ENCODE assay signal across 1 cellular context in genomic region chr2:69642709-69643601, GRCh38.
TF ChIP-seq lines count a peak whose summit lies in the region.

No MANE protein-coding gene starts in this region.

TF ChIP-seq in A549, 52 proteins besides CTCF, POLR2A, EP300 and RAD21 (continued from another document):
- TF ChIP-seq PHF8 (IDR thresholded peaks at IDR 0.05; ENCODE audit: borderline replicate concordance, low read depth) (peak; percentile 75), HDAC2 (IDR thresholded peaks at IDR 0.05) (no peak), CBX8 (IDR thresholded peaks at IDR 0.05) (no peak), KDM1A (IDR thresholded peaks at IDR 0.05; ENCODE audit: low read depth) (0 out of 2 replicates have a peak, but pooled peaks have one; percentile 13), ELK1 (IDR thresholded peaks at IDR 0.05; ENCODE audit: low read depth, low read length) (no peak), FOSL2 (IDR thresholded peaks at IDR 0.05) (0 out of 2 replicates have a peak, but pooled peaks have one; percentile 54), FOSL2 (CRISPR knock-in tag; IDR thresholded peaks at IDR 0.05) (peak; percentile 65), HOXB13 (CRISPR knock-in tag; IDR thresholded peaks at IDR 0.05; ENCODE audit: low read depth) (no peak), CHD2 (IDR thresholded peaks at IDR 0.05; ENCODE audit: low read length, partially characterized antibody) (peak; percentile 3), CHD4 (IDR thresholded peaks at IDR 0.05; ENCODE audit: borderline replicate concordance) (no peak), CEBPB (IDR thresholded peaks at IDR 0.05) (no peak), ZNF302 (CRISPR knock-in tag; IDR thresholded peaks at IDR 0.05) (no peak), MAZ (IDR thresholded peaks at IDR 0.05; ENCODE audit: borderline replicate concordance, low read depth, low read length) (no peak), ZSCAN20 (CRISPR knock-in tag; IDR thresholded peaks at IDR 0.05) (no peak), BCL3 (IDR thresholded peaks at IDR 0.05) (no peak), NR3C1 (IDR thresholded peaks at IDR 0.05) (no peak), RNF2 (IDR thresholded peaks at IDR 0.05; ENCODE audit: borderline replicate concordance, low read depth) (no peak), HEYL (CRISPR knock-in tag; IDR thresholded peaks at IDR 0.05) (no peak), SREBF2 (IDR thresholded peaks at IDR 0.05) (no peak), ZC3H11A (IDR thresholded peaks at IDR 0.05) (no peak), MYC (IDR thresholded peaks at IDR 0.05; ENCODE audit: borderline replicate concordance, low read length) (0 out of 2 replicates have a peak, but pooled peaks have one; percentile 3), HES2 (IDR thresholded peaks at IDR 0.05) (no peak), EHF (CRISPR knock-in tag; IDR thresholded peaks at IDR 0.05) (no peak), ZFP36 (IDR thresholded peaks at IDR 0.05; ENCODE audit: borderline replicate concordance, partially characterized antibody) (no peak), FOSB (CRISPR knock-in tag; IDR thresholded peaks at IDR 0.05) (no peak), MAFK (IDR thresholded peaks at IDR 0.05; ENCODE audit: partially characterized antibody) (peak; percentile 91), JUNB (IDR thresholded peaks at IDR 0.05) (no peak), TFCP2L1 (CRISPR knock-in tag; IDR thresholded peaks at IDR 0.05) (no peak), FOXS1 (CRISPR knock-in tag; IDR thresholded peaks at IDR 0.05) (no peak), CBX2 (IDR thresholded peaks at IDR 0.05; ENCODE audit: borderline replicate concordance, low read depth) (no peak), EHMT2 (IDR thresholded peaks at IDR 0.05; ENCODE audit: low read depth) (no peak), RARB (CRISPR knock-in tag; IDR thresholded peaks at IDR 0.05) (no peak), GATA3 (IDR thresholded peaks at IDR 0.05; ENCODE audit: borderline replicate concordance) (no peak; the same call in 1 of the 2 replicates), MAX (IDR thresholded peaks at IDR 0.05) (no peak), PBX3 (IDR thresholded peaks at IDR 0.05) (no peak), POLR2AphosphoS2 (conservative IDR thresholded peaks at IDR 0.05; ENCODE audit: low read length) (no peak), KDM5A (IDR thresholded peaks at IDR 0.05) (no peak), ESRRA (IDR thresholded peaks at IDR 0.05; ENCODE audit: borderline replicate concordance, low read length) (peak; percentile 45; the same call in 1 of the 2 replicates), RFX5 (IDR thresholded peaks at IDR 0.05) (no peak), SMC3 (IDR thresholded peaks at IDR 0.05) (no peak)
- TF ChIP-seq, protein P1, sequence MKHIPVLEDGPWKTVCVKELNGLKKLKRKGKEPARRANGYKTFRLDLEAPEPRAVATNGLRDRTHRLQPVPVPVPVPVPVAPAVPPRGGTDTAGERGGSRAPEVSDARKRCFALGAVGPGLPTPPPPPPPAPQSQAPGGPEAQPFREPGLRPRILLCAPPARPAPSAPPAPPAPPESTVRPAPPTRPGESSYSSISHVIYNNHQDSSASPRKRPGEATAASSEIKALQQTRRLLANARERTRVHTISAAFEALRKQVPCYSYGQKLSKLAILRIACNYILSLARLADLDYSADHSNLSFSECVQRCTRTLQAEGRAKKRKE (CRISPR knock-in tag; IDR thresholded peaks at IDR 0.05; ENCODE audit: low read depth): no peak
- TF ChIP-seq, protein P2, sequence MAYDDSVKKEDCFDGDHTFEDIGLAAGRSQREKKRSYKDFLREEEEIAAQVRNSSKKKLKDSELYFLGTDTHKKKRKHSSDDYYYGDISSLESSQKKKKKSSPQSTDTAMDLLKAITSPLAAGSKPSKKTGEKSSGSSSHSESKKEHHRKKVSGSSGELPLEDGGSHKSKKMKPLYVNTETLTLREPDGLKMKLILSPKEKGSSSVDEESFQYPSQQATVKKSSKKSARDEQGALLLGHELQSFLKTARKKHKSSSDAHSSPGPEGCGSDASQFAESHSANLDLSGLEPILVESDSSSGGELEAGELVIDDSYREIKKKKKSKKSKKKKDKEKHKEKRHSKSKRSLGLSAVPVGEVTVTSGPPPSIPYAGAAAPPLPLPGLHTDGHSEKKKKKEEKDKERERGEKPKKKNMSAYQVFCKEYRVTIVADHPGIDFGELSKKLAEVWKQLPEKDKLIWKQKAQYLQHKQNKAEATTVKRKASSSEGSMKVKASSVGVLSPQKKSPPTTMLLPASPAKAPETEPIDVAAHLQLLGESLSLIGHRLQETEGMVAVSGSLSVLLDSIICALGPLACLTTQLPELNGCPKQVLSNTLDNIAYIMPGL (CRISPR knock-in tag; IDR thresholded peaks at IDR 0.05; ENCODE audit: borderline replicate concordance): no peak
- TF ChIP-seq, protein P3, sequence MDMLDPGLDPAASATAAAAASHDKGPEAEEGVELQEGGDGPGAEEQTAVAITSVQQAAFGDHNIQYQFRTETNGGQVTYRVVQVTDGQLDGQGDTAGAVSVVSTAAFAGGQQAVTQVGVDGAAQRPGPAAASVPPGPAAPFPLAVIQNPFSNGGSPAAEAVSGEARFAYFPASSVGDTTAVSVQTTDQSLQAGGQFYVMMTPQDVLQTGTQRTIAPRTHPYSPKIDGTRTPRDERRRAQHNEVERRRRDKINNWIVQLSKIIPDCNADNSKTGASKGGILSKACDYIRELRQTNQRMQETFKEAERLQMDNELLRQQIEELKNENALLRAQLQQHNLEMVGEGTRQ (IDR thresholded peaks at IDR 0.05): no peak
